In the genomic region with DNA sequence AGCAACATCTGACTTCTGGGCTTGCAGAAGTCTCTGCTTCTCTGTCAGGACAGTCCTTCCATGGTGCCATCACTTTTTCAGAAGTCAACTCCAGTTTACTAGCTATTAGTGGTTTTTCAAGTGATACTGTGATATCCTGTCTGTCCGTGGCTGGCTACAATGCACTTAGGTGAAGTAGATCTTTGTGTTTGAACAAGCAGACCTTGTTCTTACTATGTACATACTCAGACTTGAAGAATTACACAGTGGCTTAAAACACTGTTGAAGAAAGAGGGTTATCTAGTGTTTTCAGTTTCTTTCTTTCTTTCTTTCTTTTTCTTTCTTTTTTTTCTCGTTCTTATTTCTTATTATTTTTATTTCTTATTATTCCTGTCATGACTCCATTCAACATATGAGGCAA, we compare ENCODE assay signal across 15 cellular contexts.
DNase-seq lines count a peak whose midpoint lies in the region; ATAC-seq, FAIRE-seq and TF ChIP-seq lines count a peak whose summit lies in the region.
"Had no signal": no experiment of that assay in that cellular context is flagged by ENCODE, and none has a peak within 500 bp of the region (broad histone marks: within the 10 kb centered on the region; RNA-seq: fewer than 3 reads in every experiment).

No MANE protein-coding gene starts in this region.

- in situ Hi-C loops in SK-MEL-5 (cut with HindIII; ENCODE audit: low pct_unique_long_range_greater_than_20kb, low sequenced_read_pairs): no loop called here

- H3K9me3 ChIP-seq in left lung (no peaks in the 10 kb centered on the region), upper lobe of right lung (no peaks in the 10 kb centered on the region)

- H3K4me1 ChIP-seq in left lung (no peaks in the 10 kb centered on the region), upper lobe of right lung (no peaks in the 10 kb centered on the region)

- TF ChIP-seq CTCF in left lung (IDR thresholded peaks at IDR 0.05) (no peak), upper lobe of right lung (IDR thresholded peaks at IDR 0.05) (no peak)

- intact Hi-C loops in left lung (cut with DNase I): no loop called here
- intact Hi-C loops in upper lobe of right lung (cut with DNase I): no loop called here

- peak; percentile 19 for DNase-seq in NCI-H748 (lab: John Stamatoyannopoulos, UW; ENCODE audit: unreplicated experiment)
- DNase-seq in NCI-H748 treated with DMSO at 0.1 percent for 48 hours (lab: John Stamatoyannopoulos, UW): no peak
- peak; percentile 12 for DNase-seq in SK-MEL-5 (ENCODE audit: low read depth, low spot score)
- no peak for DNase-seq in left lung
- no peak for DNase-seq in upper lobe of right lung
- no peak for DNase-seq in urothelium cell line (ENCODE audit: low spot score)
- DNase-seq: C1 segment of cervical spinal cord; CD4-positive, alpha-beta memory T cell; GM23248; H7 had no signal

- ATAC-seq in left lung: peak; percentile 97
- ATAC-seq in upper lobe of right lung: peak; percentile 83
- ATAC-seq in activated CD4-positive, CD25-positive, alpha-beta regulatory T cell treated with anti-CD3 and anti-CD28 coated beads, Interleukin-2, amount 50 U/mL, for 24 hours: no peak
- ATAC-seq: GM12878 had no signal

- H3K27ac ChIP-seq in left lung (no peak overlapping the region), upper lobe of right lung (no peak overlapping the region)
- H3K27ac ChIP-seq: GM23248, HL-60 had no signal

- no peak for FAIRE-seq in urothelium cell line (lab: Jason Lieb, UNC)
- FAIRE-seq: A204.1, GM12878, GM18507 had no signal

- H3K27me3 ChIP-seq in left lung: no peaks in the 10 kb centered on the region
- H3K27me3 ChIP-seq in upper lobe of right lung: no peaks in the 10 kb centered on the region

- H3K4me3 ChIP-seq in left lung (no peak overlapping the region), upper lobe of right lung (no peak overlapping the region)
- H3K4me3 ChIP-seq: GM12878, GM23248 had no signal

- no peaks in the 10 kb centered on the region for H3K36me3 ChIP-seq in left lung
- no peaks in the 10 kb centered on the region for H3K36me3 ChIP-seq in upper lobe of right lung

Comparison
In these comparisons a context has a peak if more than half of its experiments do, and no peak if none do; other contexts are left out.
1. DNase-seq: peak in NCI-H748 (single experiment) and SK-MEL-5 (single experiment); none in NCI-H748 treated with DMSO at 0.1 percent for 48 hours (single experiment), left lung (0 of 2), upper lobe of right lung (single experiment) and urothelium cell line (single experiment).
2. ATAC-seq: peak in left lung (single experiment) and upper lobe of right lung (single experiment); none in activated CD4-positive, CD25-positive, alpha-beta regulatory T cell treated with anti-CD3 and anti-CD28 coated beads, Interleukin-2, amount 50 U/mL, for 24 hours (0 of 2).